ENCODE assay signal across 18 cellular contexts in genomic region chr4:99648321-99648720, GRCh38. TPM values are rescaled to one million over a fixed set of nuclear protein-coding genes. Genes with fewer than 3 reads are reported as not detected.
A peak's percentile ranks its signal among the peaks of the same experiment; 100 is the strongest.
DNase-seq lines count a peak whose midpoint lies in the region; ATAC-seq and TF ChIP-seq lines count a peak whose summit lies in the region.
"Had no signal": no experiment of that assay in that cellular context is flagged by ENCODE, and none has a peak within 500 bp of the region (broad histone marks: within the 10 kb centered on the region; RNA-seq: fewer than 3 reads in every experiment).

No MANE protein-coding gene starts in this region.

- H2AFZ ChIP-seq in neuronal stem cell (ENCODE audit: low read length), result peak overlapping the region; percentile 87

- H3K36me3 Mint-ChIP-seq in endothelial cell (ENCODE audit: low read depth, unreplicated experiment), result no peaks in the 10 kb centered on the region
- H3K36me3 Mint-ChIP-seq: CD8-positive, alpha-beta memory T cell had no signal

- no peaks in the 10 kb centered on the region for H3K9me3 ChIP-seq in cardiac muscle cell (ENCODE audit: low read depth)
- no peaks in the 10 kb centered on the region for H3K9me3 ChIP-seq in right atrium auricular region
- H3K9me3 ChIP-seq in neuronal stem cell (replicated peaks in 1 of 2; ENCODE audit: control insufficient read depth in 2 of 2, insufficient read depth in 1 of 2, low read depth in 1 of 2, low read length in 2 of 2), result no peaks in the 10 kb centered on the region
- H3K9me3 ChIP-seq in testis, result no peaks in the 10 kb centered on the region

- H3K14ac ChIP-seq in neuronal stem cell (ENCODE audit: low read length), result no peak overlapping the region

- no CpG with 5 or more reads among the region's 1 CpG for WGBS in neuronal stem cell (ENCODE audit: extremely low coverage in 2 of 2, insufficient read length in 2 of 2, insufficient replicate concordance in 1 of 2), 2 donors
- WGBS in testis, 2 donors, result 20 to 23% methylated on average over 1 of the region's 1 CpG

- no peaks in the 10 kb centered on the region for H3K9me3 Mint-ChIP-seq in endothelial cell (ENCODE audit: unreplicated experiment)
- H3K9me3 Mint-ChIP-seq: CD8-positive, alpha-beta memory T cell; H9 had no signal

- peaks cover 13% of the 10 kb centered on the region for H3K4me1 Mint-ChIP-seq in endothelial cell (ENCODE audit: unreplicated experiment)
- H3K4me1 Mint-ChIP-seq: CD8-positive, alpha-beta memory T cell had no signal

- no peak overlapping the region for H3K4ac ChIP-seq in neuronal stem cell (ENCODE audit: low read length)

- no peak overlapping the region for H3K4me3 ChIP-seq in cardiac muscle cell
- H3K4me3 ChIP-seq in right atrium auricular region, result no peak overlapping the region
- H3K4me3 ChIP-seq in neuronal stem cell (ENCODE audit: low read length in 2 of 2), result no peak overlapping the region
- H3K4me3 ChIP-seq in testis, result no peak overlapping the region

- TF ChIP-seq POLR2A in testis (IDR thresholded peaks at IDR 0.05), result no peak

- DNase-seq in cardiac muscle cell (ENCODE audit: low read depth in 1 of 2, low spot score in 1 of 2) (no peak), right atrium auricular region (ENCODE audit: low spot score) (no peak), endothelial cell (ENCODE audit: low spot score) (no peak), neuronal stem cell (ENCODE audit: low spot score) (no peak), testis (peak; percentile 75), NCI-H1436 (lab: John Stamatoyannopoulos, UW) (no peak)
- no peak for DNase-seq in stimulated activated naive CD8-positive, alpha-beta T cell treated with anti-CD3 and anti-CD28 coated beads, Interleukin-15, Interleukin-2, amounts not matched to agents 100 U/mL and 50 U/mL, for 24 hours
- DNase-seq: CD8-positive, alpha-beta memory T cell; H9; NCI-H1105 treated with DMSO at 0.1 percent for 48 hours; NCI-H187; NCI-H226; NCI-H524 treated with DMSO at 0.1 percent for 48 hours had no signal

- peaks cover 3% of the 10 kb centered on the region for H3K27me3 Mint-ChIP-seq in endothelial cell (ENCODE audit: unreplicated experiment)

- H3K27ac Mint-ChIP-seq in endothelial cell (ENCODE audit: unreplicated experiment), result no peak overlapping the region
- H3K27ac Mint-ChIP-seq: CD8-positive, alpha-beta memory T cell; H9 had no signal

- no peak overlapping the region for H2BK12ac ChIP-seq in neuronal stem cell (ENCODE audit: low read length)

- H3K9ac ChIP-seq in neuronal stem cell (ENCODE audit: low read depth, low read length, poor library complexity), result no peak overlapping the region

- H3K4me1 ChIP-seq in cardiac muscle cell (ENCODE audit: low read depth) (peaks cover 35% of the 10 kb centered on the region), right atrium auricular region (peaks cover 0 to 9% of the 10 kb centered on the region in 2 donors), neuronal stem cell (ENCODE audit: control insufficient read depth in 2 of 2, insufficient read depth in 1 of 2, low read depth in 1 of 2, low read length in 2 of 2) (peaks cover 4 to 34% of the 10 kb centered on the region in 2 donors), testis (peaks cover 58% of the 10 kb centered on the region)

- no peak overlapping the region for H4K8ac ChIP-seq in neuronal stem cell (ENCODE audit: low read depth, low read length)

- H3K27me3 ChIP-seq in cardiac muscle cell (no peaks in the 10 kb centered on the region), right atrium auricular region (no peaks in the 10 kb centered on the region), neuronal stem cell (ENCODE audit: control insufficient read depth in 3 of 3, insufficient read depth in 3 of 3, low read depth in 1 of 3, low read length in 3 of 3) (no peaks in the 10 kb centered on the region), testis (no peaks in the 10 kb centered on the region)

- H3K27ac ChIP-seq in cardiac muscle cell (peak overlapping the region; percentile 24), right atrium auricular region (peak overlapping the region in 1 of 2 donors; percentile 54), neuronal stem cell (replicated peaks; ENCODE audit: low read length) (no peak overlapping the region), testis (peak overlapping the region; percentile 61 to 82)

- H2BK120ac ChIP-seq in neuronal stem cell (ENCODE audit: low read depth, low read length), result no peak overlapping the region

- H3K4me3 Mint-ChIP-seq in endothelial cell (ENCODE audit: unreplicated experiment), result peak overlapping the region; percentile 56
- H3K4me3 Mint-ChIP-seq: CD8-positive, alpha-beta memory T cell; H9 had no signal

- no peaks in the 10 kb centered on the region for H3K36me3 ChIP-seq in cardiac muscle cell
- peaks cover 5% of the 10 kb centered on the region for H3K36me3 ChIP-seq in right atrium auricular region
- H3K36me3 ChIP-seq in neuronal stem cell (replicated peaks in 1 of 2; ENCODE audit: control insufficient read depth in 2 of 2, insufficient read depth in 2 of 2, low read length in 2 of 2), result no peaks in the 10 kb centered on the region
- H3K36me3 ChIP-seq in testis (ENCODE audit: low read depth, missing control alignments), result no peaks in the 10 kb centered on the region

- intact Hi-C loops in testis (cut with DNase I; ENCODE audit: low total_unique reads), result no loop called here

- no peak overlapping the region for H4K91ac ChIP-seq in neuronal stem cell (ENCODE audit: low read depth, low read length, poor library complexity)

- ATAC-seq in stimulated activated naive CD8-positive, alpha-beta T cell treated with anti-CD3 and anti-CD28 coated beads, Interleukin-15, Interleukin-2, amounts not matched to agents 100 U/mL and 50 U/mL, for 24 hours, result no peak
- no peak for ATAC-seq in HG03039 (IDR thresholded peaks at IDR 0.05; ENCODE audit: unreplicated experiment)

- no peak overlapping the region for H3K18ac ChIP-seq in neuronal stem cell (ENCODE audit: low read length)

- no peak overlapping the region for H2BK5ac ChIP-seq in neuronal stem cell (ENCODE audit: low read length)

- no peaks in the 10 kb centered on the region for H3K79me1 ChIP-seq in neuronal stem cell (ENCODE audit: low read depth, low read length)

- H3K23ac ChIP-seq in neuronal stem cell (ENCODE audit: low read depth, low read length, poor library complexity), result no peak overlapping the region

- no peak overlapping the region for H2BK15ac ChIP-seq in neuronal stem cell (ENCODE audit: low read length)

- TF ChIP-seq CTCF in cardiac muscle cell (IDR thresholded peaks at IDR 0.05; ENCODE audit: low read depth, low read length) (no peak), right atrium auricular region (IDR thresholded peaks at IDR 0.05) (no peak), endothelial cell (IDR thresholded peaks at IDR 0.05; ENCODE audit: unreplicated experiment) (no peak), testis (IDR thresholded peaks at IDR 0.05) (no peak)

- no peak overlapping the region for H3K4me2 ChIP-seq in neuronal stem cell (ENCODE audit: insufficient read depth, low read length, poor library complexity, severe bottlenecking)

- H2AK5ac ChIP-seq in neuronal stem cell (ENCODE audit: low read depth, low read length), result no peak overlapping the region

RNA-seq across cellular contexts. Expression of gene C4orf54, which starts 9.3 kb away (rescaled TPM):
- total RNA-seq in cardiac muscle cell, result 0.06 and 0.07 TPM in 2 replicates
- polyA plus RNA-seq in cardiac muscle cell, result not detected in 2 replicates
- 10 to 100 TPM in 1 of 2 donors, 1 to 10 TPM in 1; 1.2 to 23.6 TPM for total RNA-seq in right atrium auricular region
- not detected for total RNA-seq in endothelial cell (ENCODE audit: unreplicated experiment)
- not detected for polyA plus RNA-seq in neuronal stem cell (2013, experiment 1 of 2)
- not detected for polyA plus RNA-seq in neuronal stem cell (2013, experiment 2 of 2)
- under 1 TPM; 0.39 to 0.81 TPM for total RNA-seq in testis
- 0.46 TPM for polyA plus RNA-seq in testis (ENCODE audit: insufficient read depth, low read depth, low replicate concordance)
- total RNA-seq: A172; CD8-positive, alpha-beta memory T cell; H9; HT1080; OCI-LY7 had no signal
- polyA plus RNA-seq: BJ; CD8-positive, alpha-beta memory T cell had no signal
